2 cellular contexts compared by ENCODE assay signal in the genomic region with DNA sequence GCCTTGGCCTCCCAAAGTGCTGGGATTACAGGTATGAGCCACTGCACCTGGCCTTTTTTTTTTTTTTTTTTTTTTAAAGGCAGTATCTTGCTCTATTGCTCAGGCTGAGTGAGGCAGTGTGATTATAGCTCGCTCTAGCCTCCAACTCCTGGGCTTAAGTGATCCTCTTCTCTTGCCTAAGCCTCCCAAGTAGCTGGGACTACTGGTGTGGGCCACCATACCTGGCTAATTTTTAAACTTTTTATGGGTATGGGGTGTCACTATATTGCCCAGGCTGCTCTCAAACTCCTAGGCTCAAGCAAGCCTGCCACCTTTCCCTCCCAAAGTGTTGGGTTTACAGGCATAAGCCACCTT.
A peak's percentile ranks its signal among the peaks of the same experiment; 100 is the strongest.
TF ChIP-seq lines count a peak whose summit lies in the region.

No MANE protein-coding gene starts in this region.

TF ChIP-seq in HEK293, 187 proteins besides CTCF, POLR2A, EP300 and RAD21 (continued from another document):
- TF ChIP-seq ZNF645 (tag by site-specific recombination; IDR thresholded peaks at IDR 0.05): no peak
- no peak for TF ChIP-seq ZNF37A (tag by site-specific recombination; IDR thresholded peaks at IDR 0.05)
- TF ChIP-seq, protein P1, sequence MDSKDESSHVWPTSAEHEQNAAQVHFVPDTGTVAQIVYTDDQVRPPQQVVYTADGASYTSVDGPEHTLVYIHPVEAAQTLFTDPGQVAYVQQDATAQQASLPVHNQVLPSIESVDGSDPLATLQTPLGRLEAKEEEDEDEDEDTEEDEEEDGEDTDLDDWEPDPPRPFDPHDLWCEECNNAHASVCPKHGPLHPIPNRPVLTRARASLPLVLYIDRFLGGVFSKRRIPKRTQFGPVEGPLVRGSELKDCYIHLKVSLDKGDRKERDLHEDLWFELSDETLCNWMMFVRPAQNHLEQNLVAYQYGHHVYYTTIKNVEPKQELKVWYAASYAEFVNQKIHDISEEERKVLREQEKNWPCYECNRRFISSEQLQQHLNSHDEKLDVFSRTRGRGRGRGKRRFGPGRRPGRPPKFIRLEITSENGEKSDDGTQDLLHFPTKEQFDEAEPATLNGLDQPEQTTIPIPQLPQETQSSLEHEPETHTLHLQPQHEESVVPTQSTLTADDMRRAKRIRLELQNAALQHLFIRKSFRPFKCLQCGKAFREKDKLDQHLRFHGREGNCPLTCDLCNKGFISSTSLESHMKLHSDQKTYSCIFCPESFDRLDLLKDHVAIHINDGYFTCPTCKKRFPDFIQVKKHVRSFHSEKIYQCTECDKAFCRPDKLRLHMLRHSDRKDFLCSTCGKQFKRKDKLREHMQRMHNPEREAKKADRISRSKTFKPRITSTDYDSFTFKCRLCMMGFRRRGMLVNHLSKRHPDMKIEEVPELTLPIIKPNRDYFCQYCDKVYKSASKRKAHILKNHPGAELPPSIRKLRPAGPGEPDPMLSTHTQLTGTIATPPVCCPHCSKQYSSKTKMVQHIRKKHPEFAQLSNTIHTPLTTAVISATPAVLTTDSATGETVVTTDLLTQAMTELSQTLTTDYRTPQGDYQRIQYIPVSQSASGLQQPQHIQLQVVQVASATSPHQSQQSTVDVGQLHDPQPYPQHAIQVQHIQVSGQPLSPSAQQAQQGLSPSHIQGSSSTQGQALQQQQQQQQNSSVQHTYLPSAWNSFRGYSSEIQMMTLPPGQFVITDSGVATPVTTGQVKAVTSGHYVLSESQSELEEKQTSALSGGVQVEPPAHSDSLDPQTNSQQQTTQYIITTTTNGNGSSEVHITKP (tag by site-specific recombination; IDR thresholded peaks at IDR 0.05): no peak
- no peak for TF ChIP-seq RBAK (tag by site-specific recombination; IDR thresholded peaks at IDR 0.05)
- TF ChIP-seq, protein P2, sequence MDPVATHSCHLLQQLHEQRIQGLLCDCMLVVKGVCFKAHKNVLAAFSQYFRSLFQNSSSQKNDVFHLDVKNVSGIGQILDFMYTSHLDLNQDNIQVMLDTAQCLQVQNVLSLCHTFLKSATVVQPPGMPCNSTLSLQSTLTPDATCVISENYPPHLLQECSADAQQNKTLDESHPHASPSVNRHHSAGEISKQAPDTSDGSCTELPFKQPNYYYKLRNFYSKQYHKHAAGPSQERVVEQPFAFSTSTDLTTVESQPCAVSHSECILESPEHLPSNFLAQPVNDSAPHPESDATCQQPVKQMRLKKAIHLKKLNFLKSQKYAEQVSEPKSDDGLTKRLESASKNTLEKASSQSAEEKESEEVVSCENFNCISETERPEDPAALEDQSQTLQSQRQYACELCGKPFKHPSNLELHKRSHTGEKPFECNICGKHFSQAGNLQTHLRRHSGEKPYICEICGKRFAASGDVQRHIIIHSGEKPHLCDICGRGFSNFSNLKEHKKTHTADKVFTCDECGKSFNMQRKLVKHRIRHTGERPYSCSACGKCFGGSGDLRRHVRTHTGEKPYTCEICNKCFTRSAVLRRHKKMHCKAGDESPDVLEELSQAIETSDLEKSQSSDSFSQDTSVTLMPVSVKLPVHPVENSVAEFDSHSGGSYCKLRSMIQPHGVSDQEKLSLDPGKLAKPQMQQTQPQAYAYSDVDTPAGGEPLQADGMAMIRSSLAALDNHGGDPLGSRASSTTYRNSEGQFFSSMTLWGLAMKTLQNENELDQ (tag by site-specific recombination; IDR thresholded peaks at IDR 0.05; ENCODE audit: low read depth): no peak
- TF ChIP-seq KLF1 (tag by site-specific recombination; IDR thresholded peaks at IDR 0.05): no peak
- no peak for TF ChIP-seq PRDM2 (tag by site-specific recombination; IDR thresholded peaks at IDR 0.05; ENCODE audit: borderline replicate concordance)

TF ChIP-seq in K562, 482 proteins besides CTCF, POLR2A, EP300 and RAD21 (continued from another document):
- TF ChIP-seq NRF1 (conservative IDR thresholded peaks at IDR 0.05 in 1 of 2, IDR thresholded peaks at IDR 0.05 in 1 of 2): peak in 1 of 2 experiments; percentile 22; a peak in 1 of 4 replicates
TF ChIP-seq in K562: peak in this region for 3.
